In genomic region chr7:74429153-74429747, GRCh38 we compare ENCODE assay signal across 12 cellular contexts. TPM values are rescaled to one million over a fixed set of nuclear protein-coding genes. Genes with fewer than 3 reads are reported as not detected.
DNase-seq lines count a peak whose midpoint lies in the region; ATAC-seq and TF ChIP-seq lines count a peak whose summit lies in the region.
"Had no signal": no experiment of that assay in that cellular context is flagged by ENCODE, and none has a peak within 500 bp of the region (broad histone marks: within the 10 kb centered on the region; RNA-seq: fewer than 3 reads in every experiment).

No MANE protein-coding gene starts in this region.

- H3K27ac ChIP-seq in SK-N-MC, result peak overlapping the region; percentile 82
- peak overlapping the region in 2 of 4 donors; percentile 85 to 88 for H3K27ac ChIP-seq in gastrocnemius medialis
- H3K27ac ChIP-seq: adrenal gland had no signal

- in situ Hi-C loops in gastrocnemius medialis (cut with MboI; ENCODE audit: low sequenced_read_pairs in 4 of 4), result loop anchor here in 3 of 4 donors (10.0 to 25.0 kb wide), 3 partner anchors 108 to 608 kb away; no protein-coding TSS in a partner anchor

- H3K36me3 ChIP-seq in SK-N-MC (ENCODE audit: insufficient read depth, low read length) (no peaks in the 10 kb centered on the region), gastrocnemius medialis (no peaks in the 10 kb centered on the region)
- H3K36me3 ChIP-seq: adrenal gland had no signal

- peak overlapping the region; percentile 54 for H3K4me3 ChIP-seq in SK-N-MC
- H3K4me3 ChIP-seq in gastrocnemius medialis, result no peak overlapping the region
- H3K4me3 ChIP-seq: adrenal gland had no signal

- H3K9me3 ChIP-seq in SK-N-MC (ENCODE audit: low read depth, low read length) (no peaks in the 10 kb centered on the region), gastrocnemius medialis (no peaks in the 10 kb centered on the region)
- H3K9me3 ChIP-seq: adrenal gland had no signal

- peak overlapping the region; percentile 63 for H3K9ac ChIP-seq in SK-N-MC (ENCODE audit: insufficient read length)

- intact Hi-C loops in gastrocnemius medialis (cut with DNase I; ENCODE audit: low total_unique reads), result loop anchor here (5.0 kb wide), 1 partner anchor 123 kb away; no protein-coding TSS in a partner anchor

- DNase-seq in NOMO-1 (lab: John Stamatoyannopoulos, UW; ENCODE audit: unreplicated experiment in 2 of 2) (peak; percentile 46 to 55), NOMO-1 treated with dmso at 0.1 percent for 144 hours (lab: John Stamatoyannopoulos, UW; ENCODE audit: unreplicated experiment) (no peak), SK-N-MC (ENCODE audit: low read depth, low spot score) (no peak), glomerular visceral epithelial cell (ENCODE audit: extremely low spot score) (peak; percentile 87), gastrocnemius medialis (no peak), COLO829 (ENCODE audit: low spot score) (no peak), GDM1 (lab: John Stamatoyannopoulos, UW) (no peak)
- DNase-seq: activated CD8-positive, alpha-beta T cell treated with anti-CD3 and anti-CD28 coated beads for 36 hours; adrenal gland; NCI-H1105 treated with DMSO at 0.1 percent for 48 hours had no signal

- ATAC-seq in gastrocnemius medialis (peak; percentile 34 to 60), GM19395 (IDR thresholded peaks at IDR 0.05; ENCODE audit: unreplicated experiment) (no peak)
- ATAC-seq: activated CD8-positive, alpha-beta T cell treated with anti-CD3 and anti-CD28 coated beads for 36 hours; esophagus mucosa had no signal

- no peak for TF ChIP-seq CTCF in gastrocnemius medialis (IDR thresholded peaks at IDR 0.05 in 4 of 5, conservative IDR thresholded peaks at IDR 0.05 in 1 of 5)

- H3K27me3 ChIP-seq in gastrocnemius medialis, result no peaks in the 10 kb centered on the region
- H3K27me3 ChIP-seq: adrenal gland had no signal

- TF ChIP-seq POLR2A in gastrocnemius medialis (IDR thresholded peaks at IDR 0.05), result peak in 1 of 2 donors; percentile 10

- H3K4me1 ChIP-seq in gastrocnemius medialis, result peaks cover 3 to 25% of the 10 kb centered on the region in 2 donors
- H3K4me1 ChIP-seq: adrenal gland had no signal

RNA-seq across cellular contexts. Expression of gene GTF2IRD1, which starts 24.5 kb away (rescaled TPM):
- 100 to 1,000 TPM in 1 of 4 donors, 10 to 100 TPM in 3; 42.9 to 109 (median 77.0) TPM for total RNA-seq in gastrocnemius medialis

Comparison
In these comparisons a context has a peak if more than half of its experiments do, and no peak if none do; other contexts are left out.
1. DNase-seq: peak in NOMO-1 (2 of 2) and glomerular visceral epithelial cell (single experiment); none in NOMO-1 treated with dmso at 0.1 percent for 144 hours (single experiment), SK-N-MC (single experiment), gastrocnemius medialis (0 of 2), COLO829 (single experiment) and GDM1 (single experiment).